15 cellular contexts compared by ENCODE assay signal in the genomic region with DNA sequence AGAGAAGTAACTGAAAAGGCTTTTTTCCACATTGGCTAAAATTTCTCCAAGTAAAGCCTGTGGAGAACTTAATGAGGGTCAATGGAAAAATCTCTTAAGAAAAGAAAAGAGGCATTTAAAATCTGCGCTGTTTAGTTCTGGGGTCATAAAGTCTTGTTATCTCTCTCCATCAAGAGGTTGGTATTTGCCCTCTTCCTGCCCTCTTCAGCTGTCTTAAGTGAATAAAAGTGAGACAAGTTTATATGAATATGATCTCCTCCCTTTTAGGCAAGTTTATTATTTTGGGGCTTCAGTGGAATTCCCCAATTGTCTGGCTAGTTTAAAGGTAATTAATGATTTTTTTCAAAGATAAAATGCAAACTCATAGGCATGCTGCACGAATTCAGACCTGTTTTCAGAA.
DNase-seq lines count a peak whose midpoint lies in the region; ATAC-seq and TF ChIP-seq lines count a peak whose summit lies in the region.
"Had no signal": no experiment of that assay in that cellular context is flagged by ENCODE, and none has a peak within 500 bp of the region (broad histone marks: within the 10 kb centered on the region; RNA-seq: fewer than 3 reads in every experiment).

No MANE protein-coding gene starts in this region.

- no peak for DNase-seq in natural killer cell
- DNase-seq in natural killer cell treated with Interleukin-12 subunit alpha and Interleukin-12 subunit beta and Interleukin-15 and Interleukin-18, amount 100 ng/mL, for 72 hours (ENCODE audit: low spot score), result no peak
- peak; percentile 17 to 30 (median 24) for DNase-seq in immature natural killer cell
- no peak for DNase-seq in superior temporal gyrus (ENCODE audit: extremely low spot score)
- DNase-seq: AML-193; Caco-2; Calu3; CD4-positive, alpha-beta T cell; CD8-positive, alpha-beta T cell; DMS79 treated with DMSO at 0.1 percent for 48 hours; GF-D8 had no signal

- H3K27ac Mint-ChIP-seq in natural killer cell, result peak overlapping the region in 1 of 2 donors; percentile 62
- peak overlapping the region in 1 of 2 donors; percentile 19 for H3K27ac Mint-ChIP-seq in natural killer cell treated with Interleukin-12 subunit alpha and Interleukin-12 subunit beta and Interleukin-15 and Interleukin-18, amount 100 ng/mL, for 72 hours
- peak overlapping the region in 1 of 6 donors; percentile 12 for H3K27ac Mint-ChIP-seq in immature natural killer cell
- H3K27ac Mint-ChIP-seq in nephron, result peak overlapping the region in 2 of 3 experiments; percentile 31 to 64
- H3K27ac Mint-ChIP-seq: B cell; CD4-positive, alpha-beta T cell; CD8-positive, alpha-beta T cell had no signal

- ATAC-seq in natural killer cell (peak; percentile 59 to 97 (median 72)), GM18520 (IDR thresholded peaks at IDR 0.05; ENCODE audit: unreplicated experiment) (no peak)
- no peak for ATAC-seq in natural killer cell treated with Interleukin-12 subunit alpha and Interleukin-12 subunit beta and Interleukin-15 and Interleukin-18, amount 100 ng/mL, for 72 hours
- ATAC-seq: A549; CD8-positive, alpha-beta T cell had no signal

- intact Hi-C loops in natural killer cell (cut with micrococcal nuclease), result no loop called here

- H3K4me1 Mint-ChIP-seq in natural killer cell, result peaks cover 12 to 13% of the 10 kb centered on the region in 2 donors
- H3K4me1 Mint-ChIP-seq in natural killer cell treated with Interleukin-12 subunit alpha and Interleukin-12 subunit beta and Interleukin-15 and Interleukin-18, amount 100 ng/mL, for 72 hours (ENCODE audit: low read depth in 2 of 2), result peaks cover 0 to 14% of the 10 kb centered on the region in 2 donors
- H3K4me1 Mint-ChIP-seq in immature natural killer cell, result peaks cover 22 to 23% of the 10 kb centered on the region in 2 donors
- H3K4me1 Mint-ChIP-seq in nephron, result peaks cover 27% of the 10 kb centered on the region
- H3K4me1 Mint-ChIP-seq: B cell had no signal

- H3K27me3 Mint-ChIP-seq in natural killer cell (ENCODE audit: low read depth in 2 of 2) (peaks cover 2 to 7% of the 10 kb centered on the region in 2 donors), immature natural killer cell (ENCODE audit: low read depth in 3 of 3) (peaks cover 1 to 2% (median 2%) of the 10 kb centered on the region in 3 donors), nephron (ENCODE audit: low read depth) (no peaks in the 10 kb centered on the region)
- H3K27me3 Mint-ChIP-seq in natural killer cell treated with Interleukin-12 subunit alpha and Interleukin-12 subunit beta and Interleukin-15 and Interleukin-18, amount 100 ng/mL, for 72 hours, result peaks cover 0 to 2% of the 10 kb centered on the region in 2 donors
- H3K27me3 Mint-ChIP-seq: CD4-positive, alpha-beta T cell had no signal

- H3K9me3 Mint-ChIP-seq in natural killer cell (no peaks in the 10 kb centered on the region), immature natural killer cell (no peaks in the 10 kb centered on the region), nephron (no peaks in the 10 kb centered on the region)
- H3K9me3 Mint-ChIP-seq in natural killer cell treated with Interleukin-12 subunit alpha and Interleukin-12 subunit beta and Interleukin-15 and Interleukin-18, amount 100 ng/mL, for 72 hours, result no peaks in the 10 kb centered on the region
- H3K9me3 Mint-ChIP-seq: CD4-positive, alpha-beta T cell; CD8-positive, alpha-beta T cell had no signal

- H3K4me3 Mint-ChIP-seq in natural killer cell (peak overlapping the region; percentile 43), immature natural killer cell (peak overlapping the region; percentile 8 to 47 (median 15)), nephron (no peak overlapping the region)
- H3K4me3 Mint-ChIP-seq in natural killer cell treated with Interleukin-12 subunit alpha and Interleukin-12 subunit beta and Interleukin-15 and Interleukin-18, amount 100 ng/mL, for 72 hours, result no peak overlapping the region
- H3K4me3 Mint-ChIP-seq: B cell; CD4-positive, alpha-beta T cell; CD8-positive, alpha-beta T cell had no signal

- no peak for TF ChIP-seq CTCF in natural killer cell (IDR thresholded peaks at IDR 0.05)
- no peak for TF ChIP-seq CTCF in nephron (IDR thresholded peaks at IDR 0.05; ENCODE audit: unreplicated experiment in 3 of 3)

- no peaks in the 10 kb centered on the region for H3K36me3 Mint-ChIP-seq in natural killer cell
- no peaks in the 10 kb centered on the region for H3K36me3 Mint-ChIP-seq in natural killer cell treated with Interleukin-12 subunit alpha and Interleukin-12 subunit beta and Interleukin-15 and Interleukin-18, amount 100 ng/mL, for 72 hours
- peaks cover 0 to 4% (median 0%) of the 10 kb centered on the region in 3 donors for H3K36me3 Mint-ChIP-seq in immature natural killer cell
- H3K36me3 Mint-ChIP-seq in nephron (ENCODE audit: low read depth), result peaks cover 22% of the 10 kb centered on the region
- H3K36me3 Mint-ChIP-seq: CD8-positive, alpha-beta T cell had no signal

Comparison
In these comparisons a context has a peak if more than half of its experiments do, and no peak if none do; other contexts are left out.
1. ATAC-seq: peak in natural killer cell (3 of 3); none in natural killer cell treated with Interleukin-12 subunit alpha and Interleukin-12 subunit beta and Interleukin-15 and Interleukin-18, amount 100 ng/mL, for 72 hours (0 of 2) and GM18520 (single experiment).
2. H3K4me3 Mint-ChIP-seq: peak in natural killer cell (single experiment) and immature natural killer cell (5 of 5); none in natural killer cell treated with Interleukin-12 subunit alpha and Interleukin-12 subunit beta and Interleukin-15 and Interleukin-18, amount 100 ng/mL, for 72 hours (single experiment) and nephron (0 of 3).
3. DNase-seq: peak in immature natural killer cell (3 of 3); none in natural killer cell (single experiment), natural killer cell treated with Interleukin-12 subunit alpha and Interleukin-12 subunit beta and Interleukin-15 and Interleukin-18, amount 100 ng/mL, for 72 hours (single experiment) and superior temporal gyrus (single experiment).